Comparison of ENCODE assay signal across 1 cellular context in the genomic region with DNA sequence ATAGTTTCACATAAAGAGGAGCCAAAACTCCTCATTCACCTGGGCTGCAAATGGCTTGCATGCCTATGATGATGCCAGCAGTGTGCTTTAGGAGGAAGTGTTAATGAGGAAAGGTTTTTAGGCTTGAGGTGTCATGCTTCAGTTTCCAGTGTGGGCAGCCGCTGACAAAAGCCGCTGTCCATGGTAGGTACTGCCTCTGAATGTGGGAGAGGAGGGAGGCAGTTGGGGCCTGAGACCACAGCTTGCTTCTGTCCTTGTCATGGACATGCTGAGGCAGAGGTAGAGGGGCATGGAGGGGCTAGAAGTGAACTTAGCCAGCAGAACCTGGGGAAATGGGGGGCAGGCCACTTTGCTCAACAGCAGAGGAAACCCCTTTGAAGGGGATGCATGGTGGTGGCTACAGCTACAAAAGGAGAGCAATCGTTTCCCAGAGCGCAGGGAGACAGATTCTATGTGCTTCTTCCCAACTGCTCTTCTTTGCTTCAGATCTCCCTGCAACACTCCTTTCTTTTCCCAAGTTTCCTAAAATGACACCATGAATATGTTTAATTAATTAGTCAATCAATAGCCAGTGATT.
TF ChIP-seq lines count a peak whose summit lies in the region.

No MANE protein-coding gene starts in this region.

TF ChIP-seq in HepG2, 621 proteins besides CTCF, POLR2A, EP300 and RAD21 (continued from another document):
- TF ChIP-seq REST (IDR thresholded peaks at IDR 0.05; ENCODE audit: borderline replicate concordance in 1 of 2, low read depth in 1 of 2, low read length in 2 of 2) (peak; percentile 88 to 95), EHMT2 (IDR thresholded peaks at IDR 0.05; ENCODE audit: borderline replicate concordance, low read depth, low read length) (peak; percentile 68; the same call in 1 of the 2 replicates), DR1 (CRISPR knock-in tag; IDR thresholded peaks at IDR 0.05) (no peak), SALL1 (CRISPR knock-in tag; IDR thresholded peaks at IDR 0.05) (0 out of 2 replicates have a peak, but pooled peaks have one; percentile 24), CHD4 (IDR thresholded peaks at IDR 0.05; ENCODE audit: borderline replicate concordance, low read length) (no peak), ZNF136 (CRISPR knock-in tag; IDR thresholded peaks at IDR 0.05; ENCODE audit: low read depth) (no peak), PATZ1 (CRISPR knock-in tag; IDR thresholded peaks at IDR 0.05) (no peak), NFE2 (CRISPR knock-in tag; IDR thresholded peaks at IDR 0.05) (no peak), TBL1XR1 (IDR thresholded peaks at IDR 0.05; ENCODE audit: borderline replicate concordance, low read length, partially characterized antibody) (no peak), ZNF253 (CRISPR knock-in tag; IDR thresholded peaks at IDR 0.05; ENCODE audit: borderline replicate concordance) (no peak)
- TF ChIP-seq, protein P1, sequence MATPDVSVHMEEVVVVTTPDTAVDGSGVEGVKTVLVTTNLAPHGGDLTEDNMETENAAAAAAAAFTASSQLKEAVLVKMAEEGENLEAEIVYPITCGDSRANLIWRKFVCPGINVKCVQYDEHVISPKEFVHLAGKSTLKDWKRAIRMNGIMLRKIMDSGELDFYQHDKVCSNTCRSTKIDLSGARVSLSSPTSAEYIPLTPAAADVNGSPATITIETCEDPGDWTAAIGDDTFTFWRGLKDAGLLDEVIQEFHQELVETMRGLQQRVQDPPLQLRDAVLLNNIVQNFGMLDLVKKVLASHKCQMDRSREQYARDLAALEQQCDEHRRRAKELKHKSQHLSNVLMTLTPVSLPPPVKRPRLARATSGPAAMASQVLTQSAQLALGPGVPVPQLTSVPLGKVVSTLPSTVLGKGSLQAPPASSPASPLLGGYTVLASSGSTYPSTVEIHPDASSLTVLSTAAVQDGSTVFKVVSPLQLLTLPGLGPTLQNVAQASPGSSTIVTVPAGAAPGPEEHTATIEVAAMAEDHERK (CRISPR knock-in tag; IDR thresholded peaks at IDR 0.05; ENCODE audit: low read depth), result no peak
